ENCODE assay signal across 8 cellular contexts in the genomic region with DNA sequence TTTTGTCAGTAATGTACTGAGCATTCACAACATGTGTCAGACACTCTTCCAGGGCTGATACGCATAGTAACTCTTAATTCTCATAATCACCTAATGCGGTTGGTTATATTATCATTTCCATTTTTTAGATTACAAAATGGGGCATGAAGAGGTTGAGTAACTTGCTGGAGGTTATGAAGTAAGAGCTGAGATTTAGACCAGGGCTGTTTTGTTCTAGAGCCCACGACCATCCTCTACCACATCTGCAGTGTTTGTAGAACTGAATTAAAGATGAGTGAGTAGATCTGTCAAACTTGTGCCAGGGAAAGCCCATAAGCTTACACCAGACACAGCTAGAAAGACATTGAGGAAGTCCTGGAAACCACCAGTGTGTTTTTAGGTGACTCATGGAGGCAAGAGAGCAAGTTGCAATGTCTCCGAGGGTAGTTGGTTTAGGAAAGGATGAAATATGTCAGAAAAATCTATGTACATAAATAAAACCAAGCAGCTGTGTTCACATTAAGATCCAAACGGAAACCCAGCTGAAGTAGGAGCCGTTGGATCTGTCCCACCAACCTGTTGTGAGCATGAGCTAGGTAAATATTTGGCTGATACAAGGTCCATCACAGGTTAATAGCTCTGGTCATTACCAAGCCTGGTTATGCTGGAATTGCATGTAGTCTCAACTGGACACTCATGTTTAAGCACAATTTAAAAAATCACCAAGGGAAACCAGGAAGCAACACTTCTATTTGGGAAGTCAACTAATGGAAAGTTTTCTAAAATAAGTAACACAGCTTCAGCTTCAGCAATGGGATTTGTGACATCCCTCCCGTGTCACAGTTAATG. TPM values are rescaled to one million over a fixed set of nuclear protein-coding genes. Genes with fewer than 3 reads are reported as not detected.
A peak's percentile ranks its signal among the peaks of the same experiment; 100 is the strongest.
DNase-seq lines count a peak whose midpoint lies in the region; ATAC-seq, FAIRE-seq and TF ChIP-seq lines count a peak whose summit lies in the region.

No MANE protein-coding gene starts in this region.

- no peak for TF ChIP-seq CTCF in activated CD8-positive, alpha-beta T cell treated with anti-CD3 and anti-CD28 coated beads for 36 hours (IDR thresholded peaks at IDR 0.05)

- H3K27me3 ChIP-seq in ACC112 (ENCODE audit: insufficient read depth, low read length): no peaks in the 10 kb centered on the region

- no peaks in the 10 kb centered on the region for H3K36me3 ChIP-seq in ACC112 (ENCODE audit: insufficient read depth, low read length)

- H3K36me3 Mint-ChIP-seq in activated CD8-positive, alpha-beta T cell treated with anti-CD3 and anti-CD28 coated beads for 36 hours (ENCODE audit: low read depth): no peaks in the 10 kb centered on the region
- H3K36me3 Mint-ChIP-seq in activated CD4-positive, alpha-beta T cell treated with anti-CD3 and anti-CD28 coated beads, Interleukin-2, amount 10 ng/mL, durations not matched to agents 7 days and 5 days (ENCODE audit: low read depth): no peaks in the 10 kb centered on the region

- H3K4me1 Mint-ChIP-seq in activated CD8-positive, alpha-beta T cell treated with anti-CD3 and anti-CD28 coated beads for 36 hours (ENCODE audit: low read depth): peaks cover 13% of the 10 kb centered on the region
- H3K4me1 Mint-ChIP-seq in activated CD4-positive, alpha-beta T cell treated with anti-CD3 and anti-CD28 coated beads, Interleukin-2, amount 10 ng/mL, durations not matched to agents 7 days and 5 days: peaks cover 16% of the 10 kb centered on the region

- no peak overlapping the region for H2AFZ ChIP-seq in ACC112 (ENCODE audit: low read length, unreplicated experiment)

- peaks cover 1% of the 10 kb centered on the region for H3K27me3 Mint-ChIP-seq in activated CD8-positive, alpha-beta T cell treated with anti-CD3 and anti-CD28 coated beads for 36 hours
- peaks cover 16% of the 10 kb centered on the region for H3K27me3 Mint-ChIP-seq in activated CD4-positive, alpha-beta T cell treated with anti-CD3 and anti-CD28 coated beads, Interleukin-2, amount 10 ng/mL, durations not matched to agents 7 days and 5 days

- FAIRE-seq in islet of Langerhans (lab: Jason Lieb, UNC): peak; percentile 93
- FAIRE-seq in urothelium cell line (lab: Jason Lieb, UNC): peak; percentile 66

- H3K27ac Mint-ChIP-seq in activated CD8-positive, alpha-beta T cell treated with anti-CD3 and anti-CD28 coated beads for 36 hours: peak overlapping the region; percentile 28
- H3K27ac Mint-ChIP-seq in activated CD4-positive, alpha-beta T cell treated with anti-CD3 and anti-CD28 coated beads, Interleukin-2, amount 10 ng/mL, durations not matched to agents 7 days and 5 days: no peak overlapping the region

- peak; percentile 16 for DNase-seq in activated CD8-positive, alpha-beta T cell treated with anti-CD3 and anti-CD28 coated beads for 36 hours
- DNase-seq in urothelium cell line (ENCODE audit: low spot score) (peak; percentile 72), NCI-H2107 treated with DMSO at 0.1 percent for 48 hours (lab: John Stamatoyannopoulos, UW; ENCODE audit: unreplicated experiment) (no peak)
- DNase-seq in activated CD4-positive, alpha-beta T cell treated with anti-CD3 and anti-CD28 coated beads, Interleukin-2, amount 10 ng/mL, durations not matched to agents 7 days and 5 days: no peak

- intact Hi-C loops in activated CD8-positive, alpha-beta T cell treated with anti-CD3 and anti-CD28 coated beads for 36 hours (cut with micrococcal nuclease): no loop called here

- CTCF ChIA-PET in activated CD8-positive, alpha-beta T cell treated with anti-CD3 and anti-CD28 coated beads for 36 hours (lab: Charles Lee): interaction anchor here (0.8 to 2.6 kb wide), 3 partner anchors 18 to 238 kb away, joined by 4 to 18 read pairs (median 4); no protein-coding TSS in a partner anchor
- CTCF ChIA-PET in activated CD4-positive, alpha-beta T cell treated with anti-CD3 and anti-CD28 coated beads, Interleukin-2, amount 10 ng/mL, durations not matched to agents 7 days and 5 days (lab: Charles Lee): interaction anchor here (1.1 to 1.3 kb wide), 3 partner anchors 10 to 25 kb away, joined by 3 read pairs; no protein-coding TSS in a partner anchor

- no peaks in the 10 kb centered on the region for H3K9me3 Mint-ChIP-seq in activated CD8-positive, alpha-beta T cell treated with anti-CD3 and anti-CD28 coated beads for 36 hours
- H3K9me3 Mint-ChIP-seq in activated CD4-positive, alpha-beta T cell treated with anti-CD3 and anti-CD28 coated beads, Interleukin-2, amount 10 ng/mL, durations not matched to agents 7 days and 5 days: no peaks in the 10 kb centered on the region

- H3K4me3 ChIP-seq in ACC112 (ENCODE audit: low read depth, low read length): no peak overlapping the region

- POLR2A ChIA-PET in activated CD8-positive, alpha-beta T cell treated with anti-CD3 and anti-CD28 coated beads for 36 hours (lab: Charles Lee): no interaction called here
- POLR2A ChIA-PET in activated CD4-positive, alpha-beta T cell treated with anti-CD3 and anti-CD28 coated beads, Interleukin-2, amount 10 ng/mL, durations not matched to agents 7 days and 5 days (lab: Charles Lee): no interaction called here

- no peaks in the 10 kb centered on the region for H3K79me2 ChIP-seq in ACC112 (ENCODE audit: control insufficient read depth, insufficient read depth, low read length, unreplicated experiment)

- H3K4me3 Mint-ChIP-seq in activated CD8-positive, alpha-beta T cell treated with anti-CD3 and anti-CD28 coated beads for 36 hours: no peak overlapping the region
- no peak overlapping the region for H3K4me3 Mint-ChIP-seq in activated CD4-positive, alpha-beta T cell treated with anti-CD3 and anti-CD28 coated beads, Interleukin-2, amount 10 ng/mL, durations not matched to agents 7 days and 5 days

- peak overlapping the region; percentile 42 for H3K27ac ChIP-seq in ACC112 (ENCODE audit: low read depth, low read length)

- peaks cover 15% of the 10 kb centered on the region for H3K4me1 ChIP-seq in ACC112 (ENCODE audit: control insufficient read depth, insufficient read depth, low read length, unreplicated experiment)

- ATAC-seq in HG02642 (IDR thresholded peaks at IDR 0.05; ENCODE audit: poor library complexity, unreplicated experiment) (peak; percentile 63), GM19023 (IDR thresholded peaks at IDR 0.05; ENCODE audit: unreplicated experiment) (no peak)
- ATAC-seq in activated CD8-positive, alpha-beta T cell treated with anti-CD3 and anti-CD28 coated beads for 36 hours: peak; percentile 82

RNA-seq across cellular contexts. Expression of gene PLEKHG3, which starts 49.9 kb away (rescaled TPM):
- 1 to 10 TPM; 2.7 to 2.8 TPM for total RNA-seq in activated CD8-positive, alpha-beta T cell treated with anti-CD3 and anti-CD28 coated beads for 36 hours
- 10 to 100 TPM; 36.0 to 39.5 TPM for total RNA-seq in activated CD4-positive, alpha-beta T cell treated with anti-CD3 and anti-CD28 coated beads, Interleukin-2, amount 10 ng/mL, durations not matched to agents 7 days and 5 days

Comparison
In these comparisons a context has a peak if more than half of its experiments do, and no peak if none do; other contexts are left out.
1. DNase-seq: peak in activated CD8-positive, alpha-beta T cell treated with anti-CD3 and anti-CD28 coated beads for 36 hours (single experiment) and urothelium cell line (single experiment); none in activated CD4-positive, alpha-beta T cell treated with anti-CD3 and anti-CD28 coated beads, Interleukin-2, amount 10 ng/mL, durations not matched to agents 7 days and 5 days (single experiment) and NCI-H2107 treated with DMSO at 0.1 percent for 48 hours (single experiment).
2. RNA of gene PLEKHG3, which starts 49.9 kb away (total RNA-seq): 36.0 to 39.5 TPM in activated CD4-positive, alpha-beta T cell treated with anti-CD3 and anti-CD28 coated beads, Interleukin-2, amount 10 ng/mL, durations not matched to agents 7 days and 5 days; 2.7 to 2.8 TPM in activated CD8-positive, alpha-beta T cell treated with anti-CD3 and anti-CD28 coated beads for 36 hours; every median in the first group is over 4 times any median in the second.